8 cellular contexts compared by ENCODE assay signal in the genomic region with DNA sequence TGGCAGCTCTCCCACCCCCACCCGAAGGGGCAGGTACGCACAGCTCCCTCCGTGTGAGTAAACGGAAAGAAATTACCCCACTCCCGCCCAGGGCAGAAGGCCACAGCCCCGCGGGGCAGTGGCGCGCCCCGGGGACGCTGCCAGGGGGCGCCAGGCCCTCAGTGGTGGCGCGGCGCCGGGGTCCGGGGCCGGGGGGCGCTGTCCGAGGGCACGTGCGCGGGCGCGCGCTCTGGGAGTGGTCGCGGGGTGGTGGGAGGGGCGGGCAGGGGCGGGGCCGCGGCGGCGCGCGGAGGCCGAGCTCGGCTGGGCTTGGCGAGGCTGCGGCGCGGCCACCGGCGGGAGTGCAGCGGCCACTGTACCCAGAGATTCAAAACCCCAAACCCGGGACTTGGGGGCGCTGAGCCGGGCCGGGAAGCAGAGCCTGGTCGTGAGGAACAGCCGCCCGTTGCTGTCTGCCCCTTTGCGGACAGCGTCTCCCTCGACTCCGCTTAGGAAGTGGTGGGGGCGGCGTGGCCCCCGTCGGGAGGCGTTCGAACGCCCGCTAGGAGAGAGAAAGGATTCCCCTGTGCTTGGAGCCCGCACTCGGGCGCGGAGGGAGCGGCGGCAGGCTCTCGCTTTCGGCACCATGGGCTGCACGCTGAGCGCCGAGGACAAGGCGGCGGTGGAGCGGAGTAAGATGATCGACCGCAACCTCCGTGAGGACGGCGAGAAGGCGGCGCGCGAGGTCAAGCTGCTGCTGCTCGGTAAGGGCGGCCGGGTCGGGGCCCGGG. TPM values are rescaled to one million over a fixed set of nuclear protein-coding genes. Genes with fewer than 3 reads are reported as not detected.
DNase-seq lines count a peak whose midpoint lies in the region; ATAC-seq and TF ChIP-seq lines count a peak whose summit lies in the region.

A gene (plus strand): TSS at position 296 of the 770 bp plus-strand sequence. CDS start 330 bp downstream, at position 626.

- peak; percentile 33 for TF ChIP-seq CTCF in HFF-Myc (IDR thresholded peaks at IDR 0.05; ENCODE audit: low read depth, low read length, missing control alignments)

- H3K27ac ChIP-seq in muscle layer of duodenum (ENCODE audit: low read length), result peak within 1 kb of the TSS; percentile 78
- peak within 1 kb of the TSS; percentile 85 for H3K27ac ChIP-seq in thymus (ENCODE audit: low read depth)

- no peaks in the 10 kb centered on the region for H3K36me3 ChIP-seq in muscle layer of duodenum (ENCODE audit: control insufficient read depth in 1 of 2, insufficient read depth in 2 of 2, low read length in 2 of 2)
- no peaks in the 10 kb centered on the region for H3K36me3 ChIP-seq in thymus (ENCODE audit: control insufficient read depth, insufficient read depth)

- no peaks in the 10 kb centered on the region for H3K36me3 Mint-ChIP-seq in activated T-cell treated with anti-CD3 and anti-CD28 coated beads, Interleukin-2, amount 50 U/mL, for 24 hours (ENCODE audit: low read depth)
- H3K36me3 Mint-ChIP-seq in effector memory CD8-positive, alpha-beta T cell (ENCODE audit: insufficient read depth), result no peaks in the 10 kb centered on the region

- H3K4me3 Mint-ChIP-seq in activated T-cell treated with anti-CD3 and anti-CD28 coated beads, Interleukin-2, amount 50 U/mL, for 24 hours, result peak within 1 kb of the TSS; percentile 78
- peak within 1 kb of the TSS in 1 of 2 donors; percentile 36 for H3K4me3 Mint-ChIP-seq in effector memory CD8-positive, alpha-beta T cell

- H3K27me3 Mint-ChIP-seq in activated T-cell treated with anti-CD3 and anti-CD28 coated beads, Interleukin-2, amount 50 U/mL, for 24 hours, result peaks cover 41% of the 10 kb centered on the region
- peaks cover 13 to 25% of the 10 kb centered on the region in 2 donors for H3K27me3 Mint-ChIP-seq in effector memory CD8-positive, alpha-beta T cell

- peak within 1 kb of the TSS; percentile 61 for H3K4me3 ChIP-seq in HFF-Myc (replicated peaks; ENCODE audit: low read depth, low read length)
- H3K4me3 ChIP-seq in muscle layer of duodenum (ENCODE audit: low read depth in 1 of 2, low read length in 2 of 2), result peak within 1 kb of the TSS; percentile 90 to 97
- peak within 1 kb of the TSS; percentile 74 for H3K4me3 ChIP-seq in thymus (ENCODE audit: low read length)

- peak; percentile 44 for DNase-seq in DMS79 (lab: John Stamatoyannopoulos, UW)
- DNase-seq in HFF-Myc (ENCODE audit: extremely low read depth, low read depth), result no peak
- DNase-seq in NCI-H345 (lab: John Stamatoyannopoulos, UW), result peak; percentile 79
- peak; percentile 54 for DNase-seq in activated T-cell treated with anti-CD3 and anti-CD28 coated beads, Interleukin-2, amount 50 U/mL, for 24 hours
- DNase-seq in fibroblast of peridontal ligament (ENCODE audit: extremely low read depth), result peak; percentile 42
- no peak for DNase-seq in effector memory CD8-positive, alpha-beta T cell

- peaks cover 39% of the 10 kb centered on the region for H3K4me1 Mint-ChIP-seq in activated T-cell treated with anti-CD3 and anti-CD28 coated beads, Interleukin-2, amount 50 U/mL, for 24 hours (ENCODE audit: low read depth)
- peaks cover 0 to 3% of the 10 kb centered on the region in 2 donors for H3K4me1 Mint-ChIP-seq in effector memory CD8-positive, alpha-beta T cell (ENCODE audit: low read depth in 2 of 2)

- H3K9me3 Mint-ChIP-seq in activated T-cell treated with anti-CD3 and anti-CD28 coated beads, Interleukin-2, amount 50 U/mL, for 24 hours, result peaks cover 3% of the 10 kb centered on the region
- peaks cover 2 to 9% of the 10 kb centered on the region in 2 donors for H3K9me3 Mint-ChIP-seq in effector memory CD8-positive, alpha-beta T cell

- H3K27me3 ChIP-seq in muscle layer of duodenum (ENCODE audit: low read depth, low read length) (no peaks in the 10 kb centered on the region), thymus (ENCODE audit: control insufficient read depth, insufficient read depth) (peaks cover 10% of the 10 kb centered on the region)

- no peak for ATAC-seq in effector memory CD8-positive, alpha-beta T cell (replicated peaks)

- peak within 1 kb of the TSS; percentile 89 for H3K27ac Mint-ChIP-seq in activated T-cell treated with anti-CD3 and anti-CD28 coated beads, Interleukin-2, amount 50 U/mL, for 24 hours
- H3K27ac Mint-ChIP-seq in effector memory CD8-positive, alpha-beta T cell, result no peak within 1 kb of the TSS

- H3K9me3 ChIP-seq in muscle layer of duodenum (ENCODE audit: control insufficient read depth in 1 of 2, low read length in 2 of 2) (no peaks in the 10 kb centered on the region), thymus (ENCODE audit: control insufficient read depth) (no peaks in the 10 kb centered on the region)

- under 1% methylated on average over 92 of the region's 92 CpGs for WGBS in thymus

- H3K4me1 ChIP-seq in muscle layer of duodenum (ENCODE audit: control insufficient read depth in 1 of 2, insufficient read depth in 2 of 2, low read length in 2 of 2) (peaks cover 0 to 18% of the 10 kb centered on the region in 2 donors), thymus (ENCODE audit: control insufficient read depth, insufficient read depth, low read length) (peaks cover 4% of the 10 kb centered on the region)

RNA-seq across cellular contexts. Expression of the gene that starts here (rescaled TPM):
- polyA plus RNA-seq in thymus, result 12.6 TPM

Comparison
In these comparisons a context has a peak if more than half of its experiments do, and no peak if none do; other contexts are left out.
1. DNase-seq: peak in DMS79 (single experiment), NCI-H345 (single experiment), activated T-cell treated with anti-CD3 and anti-CD28 coated beads, Interleukin-2, amount 50 U/mL, for 24 hours (single experiment) and fibroblast of peridontal ligament (single experiment); none in HFF-Myc (single experiment) and effector memory CD8-positive, alpha-beta T cell (0 of 3).
2. Peak in every context shown above with its lines, with median percentiles within 50 percentile points of each other: H3K4me3 ChIP-seq.